9 cellular contexts compared by ENCODE assay signal in genomic region chr7:139853576-139854511, GRCh38. TPM values are rescaled to one million over a fixed set of nuclear protein-coding genes. Genes with fewer than 3 reads are reported as not detected.
DNase-seq lines count a peak whose midpoint lies in the region; ATAC-seq, FAIRE-seq and TF ChIP-seq lines count a peak whose summit lies in the region.
"Had no signal": no experiment of that assay in that cellular context is flagged by ENCODE, and none has a peak within 500 bp of the region (broad histone marks: within the 10 kb centered on the region; RNA-seq: fewer than 3 reads in every experiment).

No MANE protein-coding gene starts in this region.

- H3K9me3 ChIP-seq in heart left ventricle (no peaks in the 10 kb centered on the region), spleen (no peaks in the 10 kb centered on the region)

- H3K27me3 Mint-ChIP-seq in T-cell = no peaks in the 10 kb centered on the region
- H3K27me3 Mint-ChIP-seq in activated T-cell treated with anti-CD3 and anti-CD28 coated beads, Interleukin-2, amount 50 U/mL, for 24 hours = no peaks in the 10 kb centered on the region

- CTCF ChIA-PET in T-cell (lab: Charles Lee) = interaction anchor here in 1 of 2 donors (0.6 kb wide), 1 partner anchor 51 kb away, joined by 3 read pairs; no protein-coding TSS in a partner anchor

- H3K9me3 Mint-ChIP-seq in T-cell = no peaks in the 10 kb centered on the region
- H3K9me3 Mint-ChIP-seq in activated T-cell treated with anti-CD3 and anti-CD28 coated beads, Interleukin-2, amount 50 U/mL, for 24 hours = no peaks in the 10 kb centered on the region

- TF ChIP-seq CTCF in heart left ventricle (IDR thresholded peaks at IDR 0.05) = no peak
- TF ChIP-seq CTCF in spleen (IDR thresholded peaks at IDR 0.05 in 8 of 11, conservative IDR thresholded peaks at IDR 0.05 in 3 of 11) = no peak

- peak overlapping the region in 1 of 3 donors; percentile 17 for H3K4me3 Mint-ChIP-seq in T-cell
- H3K4me3 Mint-ChIP-seq in activated T-cell treated with anti-CD3 and anti-CD28 coated beads, Interleukin-2, amount 50 U/mL, for 24 hours = no peak overlapping the region

- peaks cover 0 to 59% (median 0%) of the 10 kb centered on the region in 12 donors for H3K4me1 ChIP-seq in heart left ventricle
- peaks cover 0 to 56% (median 34%) of the 10 kb centered on the region in 6 donors for H3K4me1 ChIP-seq in spleen

- WGBS in heart left ventricle, 4 donors = 72 to 78% (median 73%) methylated on average over 9 of the region's 9 CpGs
- 49 to 76% (median 60%) methylated on average over 9 of the region's 9 CpGs for WGBS in spleen, 5 donors

- intact Hi-C loops in heart left ventricle (cut with DNase I) (no loop called here), spleen (cut with DNase I; ENCODE audit: low total_unique reads) (no loop called here)

- ATAC-seq in T-cell (replicated peaks in 1 of 4) = no peak
- peak in 3 of 4 donors; percentile 30 to 66 (median 64) for ATAC-seq in heart left ventricle
- no peak for ATAC-seq in HG02885 (IDR thresholded peaks at IDR 0.05; ENCODE audit: poor library complexity, unreplicated experiment)

- H3K4me1 Mint-ChIP-seq in T-cell = peaks cover 22 to 32% (median 30%) of the 10 kb centered on the region in 3 donors
- H3K4me1 Mint-ChIP-seq in activated T-cell treated with anti-CD3 and anti-CD28 coated beads, Interleukin-2, amount 50 U/mL, for 24 hours (ENCODE audit: low read depth) = peaks cover 25% of the 10 kb centered on the region

- no peak for FAIRE-seq in GM19239 (lab: Jason Lieb, UNC)

- H3K4me3 ChIP-seq in heart left ventricle (no peak overlapping the region), spleen (peak overlapping the region in 1 of 8 donors; percentile 6)

- H3K27ac ChIP-seq in heart left ventricle = peak overlapping the region in 1 of 12 donors; percentile 82
- H3K27ac ChIP-seq in spleen = peak overlapping the region in 7 of 8 donors; percentile 5 to 87 (median 76)

- H3K27me3 ChIP-seq in heart left ventricle (no peaks in the 10 kb centered on the region), spleen (replicated peaks in 1 of 7) (no peaks in the 10 kb centered on the region)

- no peaks in the 10 kb centered on the region for H3K36me3 Mint-ChIP-seq in T-cell
- no peaks in the 10 kb centered on the region for H3K36me3 Mint-ChIP-seq in activated T-cell treated with anti-CD3 and anti-CD28 coated beads, Interleukin-2, amount 50 U/mL, for 24 hours (ENCODE audit: low read depth)

- POLR2A ChIA-PET in T-cell (lab: Charles Lee) = no interaction called here

- H3K36me3 ChIP-seq in heart left ventricle (no peaks in the 10 kb centered on the region), spleen (peaks cover 0 to under 1% (median 0%) of the 10 kb centered on the region in 6 donors)

- peak overlapping the region; percentile 71 to 76 for H3K27ac Mint-ChIP-seq in T-cell
- no peak overlapping the region for H3K27ac Mint-ChIP-seq in activated T-cell treated with anti-CD3 and anti-CD28 coated beads, Interleukin-2, amount 50 U/mL, for 24 hours

- DNase-seq in GM04504 (ENCODE audit: low read depth) (peak; percentile 32), T-cell (no peak), heart left ventricle (peak in 1 of 5 donors; percentile 34), spleen (no peak), GM19239 (ENCODE audit: insufficient read length, low spot score) (no peak), DMS114 treated with DMSO at 0.1 percent for 48 hours (lab: John Stamatoyannopoulos, UW; ENCODE audit: unreplicated experiment) (no peak)
- no peak for DNase-seq in activated T-cell treated with anti-CD3 and anti-CD28 coated beads, Interleukin-2, amount 50 U/mL, for 24 hours
- DNase-seq: foreskin melanocyte had no signal

- TF ChIP-seq POLR2A in heart left ventricle (IDR thresholded peaks at IDR 0.05) (no peak), spleen (IDR thresholded peaks at IDR 0.05) (no peak)

RNA-seq across cellular contexts. Expression of gene TBXAS1, which starts 24.8 kb away (rescaled TPM):
- total RNA-seq in T-cell (10 to 100 TPM in 2 of 5 donors, 1 to 10 TPM in 3; 5.2 to 14.2 (median 7.3) TPM), heart left ventricle (10 to 100 TPM in 2 of 9 donors, 1 to 10 TPM in 7; 2.0 to 32.0 (median 4.7) TPM), spleen (100 to 1,000 TPM in 6 of 7 donors, 10 to 100 TPM in 1; 87.0 to 287 (median 186) TPM)
- polyA plus RNA-seq in heart left ventricle (10 to 100 TPM in 1 of 2 donors, 1 to 10 TPM in 1; 2.3 to 12.8 TPM), spleen (10 to 100 TPM; 19.8 to 37.4 (median 28.6) TPM)

Comparison
In these comparisons a context has a peak if more than half of its experiments do, and no peak if none do; other contexts are left out.
1. ATAC-seq: peak in heart left ventricle (3 of 4); none in T-cell (0 of 4) and HG02885 (single experiment).